8 cellular contexts compared by ENCODE assay signal in genomic region chr20:31707994-31708744, GRCh38. TPM values are rescaled to one million over a fixed set of nuclear protein-coding genes. Genes with fewer than 3 reads are reported as not detected.
DNase-seq lines count a peak whose midpoint lies in the region; ATAC-seq and TF ChIP-seq lines count a peak whose summit lies in the region.

No MANE protein-coding gene starts in this region.

- intact Hi-C loops in left ventricle myocardium superior (cut with micrococcal nuclease): no loop called here
- intact Hi-C loops in testis (cut with DNase I; ENCODE audit: low total_unique reads): no loop called here

- peaks cover 58% of the 10 kb centered on the region for H3K36me3 Mint-ChIP-seq in activated CD8-positive, alpha-beta memory T cell treated with anti-CD3 and anti-CD28 coated beads, Interleukin-2, amount 10 ng/mL, durations not matched to agents 7 days and 5 days

- H3K4me1 Mint-ChIP-seq in activated CD8-positive, alpha-beta memory T cell treated with anti-CD3 and anti-CD28 coated beads, Interleukin-2, amount 10 ng/mL, durations not matched to agents 7 days and 5 days: peaks cover 74% of the 10 kb centered on the region

- ATAC-seq in activated CD8-positive, alpha-beta memory T cell treated with anti-CD3 and anti-CD28 coated beads, Interleukin-2, amount 10 ng/mL, durations not matched to agents 7 days and 5 days: no peak
- ATAC-seq in left ventricle myocardium superior (no peak), GM21447 (IDR thresholded peaks at IDR 0.05; ENCODE audit: unreplicated experiment) (no peak), GM21825 (IDR thresholded peaks at IDR 0.05; ENCODE audit: unreplicated experiment) (no peak)

- no peaks in the 10 kb centered on the region for H3K9me3 Mint-ChIP-seq in activated CD8-positive, alpha-beta memory T cell treated with anti-CD3 and anti-CD28 coated beads, Interleukin-2, amount 10 ng/mL, durations not matched to agents 7 days and 5 days (ENCODE audit: low read depth)

- H3K27me3 ChIP-seq in testis: no peaks in the 10 kb centered on the region

- H3K4me3 Mint-ChIP-seq in activated CD8-positive, alpha-beta memory T cell treated with anti-CD3 and anti-CD28 coated beads, Interleukin-2, amount 10 ng/mL, durations not matched to agents 7 days and 5 days: no peak overlapping the region

- WGBS in testis, 2 donors: 71% methylated on average over 2 of the region's 2 CpGs; no CpG with 5 or more reads in 1 of the 2 donors

- no peaks in the 10 kb centered on the region for H3K9me3 ChIP-seq in testis

- H3K36me3 ChIP-seq in testis (ENCODE audit: low read depth, missing control alignments): no peaks in the 10 kb centered on the region

- DNase-seq in activated CD8-positive, alpha-beta memory T cell treated with anti-CD3 and anti-CD28 coated beads, Interleukin-2, amount 10 ng/mL, durations not matched to agents 7 days and 5 days: no peak
- no peak for DNase-seq in activated CD8-positive, alpha-beta memory T cell treated with anti-CD3 and anti-CD28 coated beads for 24 hours
- DNase-seq in SHP77 (lab: John Stamatoyannopoulos, UW) (peak; percentile 79 to 90), left ventricle myocardium superior (peak; percentile 69), testis (peak; percentile 56), amniotic stem cell (lab: John Stamatoyannopoulos, UW) (no peak)

- H3K27me3 Mint-ChIP-seq in activated CD8-positive, alpha-beta memory T cell treated with anti-CD3 and anti-CD28 coated beads, Interleukin-2, amount 10 ng/mL, durations not matched to agents 7 days and 5 days: no peaks in the 10 kb centered on the region

- TF ChIP-seq POLR2A in testis (IDR thresholded peaks at IDR 0.05): no peak

- H3K27ac Mint-ChIP-seq in activated CD8-positive, alpha-beta memory T cell treated with anti-CD3 and anti-CD28 coated beads, Interleukin-2, amount 10 ng/mL, durations not matched to agents 7 days and 5 days: peak overlapping the region; percentile 68

- CTCF ChIA-PET in activated CD8-positive, alpha-beta memory T cell treated with anti-CD3 and anti-CD28 coated beads, Interleukin-2, amount 10 ng/mL, durations not matched to agents 7 days and 5 days (lab: Charles Lee): interaction anchor here (1.0 to 22.3 kb wide), 7 partner anchors 9 to 95 kb away, joined by 4 to 685 read pairs (median 5); partner anchors contain the start of gene BCL2L1

- no peak for TF ChIP-seq CTCF in testis (IDR thresholded peaks at IDR 0.05)

- H3K4me1 ChIP-seq in testis: peaks cover 53% of the 10 kb centered on the region

- peak overlapping the region; percentile 19 to 70 for H3K27ac ChIP-seq in testis

- no peak overlapping the region for H3K4me3 ChIP-seq in testis

RNA-seq across cellular contexts. Expression of gene BCL2L1, which starts 14.5 kb away (rescaled TPM):
- 100 to 1,000 TPM in 1 of 2 experiments, 10 to 100 TPM in 1; 69.8 to 121 TPM for total RNA-seq in activated CD8-positive, alpha-beta memory T cell treated with anti-CD3 and anti-CD28 coated beads, Interleukin-2, amount 10 ng/mL, durations not matched to agents 7 days and 5 days
- 54.8 TPM for total RNA-seq in left ventricle myocardium superior
- total RNA-seq in testis: 10 to 100 TPM; 83.0 to 84.7 TPM
- polyA plus RNA-seq in testis (ENCODE audit: insufficient read depth, low read depth, low replicate concordance): 122 TPM

RNA-seq across cellular contexts. Expression of gene TPX2, which starts 30.9 kb away (rescaled TPM):
- total RNA-seq in activated CD8-positive, alpha-beta memory T cell treated with anti-CD3 and anti-CD28 coated beads, Interleukin-2, amount 10 ng/mL, durations not matched to agents 7 days and 5 days: 100 to 1,000 TPM; 148 to 159 TPM
- total RNA-seq in left ventricle myocardium superior: 0.72 TPM
- 10 to 100 TPM; 39.7 to 52.5 TPM for total RNA-seq in testis
- 74.6 TPM for polyA plus RNA-seq in testis (ENCODE audit: insufficient read depth, low read depth, low replicate concordance)

Comparison
In these comparisons a context has a peak if more than half of its experiments do, and no peak if none do; other contexts are left out.
1. DNase-seq: peak in SHP77 (2 of 2), left ventricle myocardium superior (single experiment) and testis (single experiment); none in activated CD8-positive, alpha-beta memory T cell treated with anti-CD3 and anti-CD28 coated beads, Interleukin-2, amount 10 ng/mL, durations not matched to agents 7 days and 5 days (single experiment), activated CD8-positive, alpha-beta memory T cell treated with anti-CD3 and anti-CD28 coated beads for 24 hours (single experiment) and amniotic stem cell (single experiment).
2. RNA of gene TPX2, which starts 30.9 kb away (total RNA-seq): 148 to 159 TPM in activated CD8-positive, alpha-beta memory T cell treated with anti-CD3 and anti-CD28 coated beads, Interleukin-2, amount 10 ng/mL, durations not matched to agents 7 days and 5 days and 39.7 to 52.5 TPM in testis; 0.72 TPM in left ventricle myocardium superior (single experiment); every median in the first group is over 10 times any median in the second.